Comparison of ENCODE assay signal across 1 cellular context in genomic region chr1:89719502-89720306, GRCh38.
TF ChIP-seq lines count a peak whose summit lies in the region.

No MANE protein-coding gene starts in this region.

TF ChIP-seq in HEK293, 187 proteins besides CTCF, POLR2A, EP300 and RAD21 (continued from another document):
- TF ChIP-seq ZNF26 (tag by site-specific recombination; IDR thresholded peaks at IDR 0.05) (no peak), ZBTB21 (tag by site-specific recombination; IDR thresholded peaks at IDR 0.05) (peak; percentile 44; the same call in 1 of the 2 replicates), ZNF169 (tag by site-specific recombination; IDR thresholded peaks at IDR 0.05) (no peak), ZNF211 (tag by site-specific recombination; IDR thresholded peaks at IDR 0.05; ENCODE audit: low read depth) (no peak), ZNF19 (tag by site-specific recombination; IDR thresholded peaks at IDR 0.05; ENCODE audit: low read depth) (no peak), EGR2 (tag by site-specific recombination; IDR thresholded peaks at IDR 0.05; ENCODE audit: low read depth) (no peak), ZSCAN18 (tag by site-specific recombination; IDR thresholded peaks at IDR 0.05) (no peak), ZNF175 (tag by site-specific recombination; IDR thresholded peaks at IDR 0.05) (no peak), ZNF132 (tag by site-specific recombination; IDR thresholded peaks at IDR 0.05; ENCODE audit: borderline replicate concordance) (no peak), ZNF626 (tag by site-specific recombination; IDR thresholded peaks at IDR 0.05) (no peak), ZNF785 (tag by site-specific recombination; IDR thresholded peaks at IDR 0.05) (no peak), SALL2 (tag by site-specific recombination; IDR thresholded peaks at IDR 0.05; ENCODE audit: borderline replicate concordance) (no peak), HOXA7 (CRISPR knock-in tag; IDR thresholded peaks at IDR 0.05; ENCODE audit: borderline replicate concordance) (no peak), HOXD13 (CRISPR knock-in tag; IDR thresholded peaks at IDR 0.05; ENCODE audit: borderline replicate concordance) (no peak), ZNF792 (tag by site-specific recombination; IDR thresholded peaks at IDR 0.05) (no peak), ZNF529 (tag by site-specific recombination; IDR thresholded peaks at IDR 0.05; ENCODE audit: insufficient replicate concordance) (no peak), ZNF510 (tag by site-specific recombination; IDR thresholded peaks at IDR 0.05; ENCODE audit: insufficient replicate concordance) (no peak), PRDM6 (tag by site-specific recombination; IDR thresholded peaks at IDR 0.05) (peak; percentile 99), ZNF549 (tag by site-specific recombination; IDR thresholded peaks at IDR 0.05) (0 out of 2 replicates have a peak, but pooled peaks have one; percentile 37), ZNF24 (tag by site-specific recombination; IDR thresholded peaks at IDR 0.05) (peak; percentile 99), ZFP3 (tag by site-specific recombination; IDR thresholded peaks at IDR 0.05; ENCODE audit: low read depth) (no peak), TRIM28 (IDR thresholded peaks at IDR 0.05; ENCODE audit: borderline replicate concordance, low read length) (peak; percentile 93), ZNF416 (tag by site-specific recombination; IDR thresholded peaks at IDR 0.05) (no peak), KLF10 (tag by site-specific recombination; IDR thresholded peaks at IDR 0.05) (peak; percentile 88; the same call in 1 of the 2 replicates), ZNF146 (tag by site-specific recombination; IDR thresholded peaks at IDR 0.05) (peak; percentile 48; the same call in 1 of the 2 replicates), ZBTB26 (tag by site-specific recombination; optimal IDR thresholded peaks at IDR 0.05) (no peak), KLF8 (tag by site-specific recombination; IDR thresholded peaks at IDR 0.05) (peak; percentile 92), ZSCAN30 (tag by site-specific recombination; IDR thresholded peaks at IDR 0.05) (peak; percentile 96), ZXDB (tag by site-specific recombination; IDR thresholded peaks at IDR 0.05) (peak; percentile 99), ZNF645 (tag by site-specific recombination; IDR thresholded peaks at IDR 0.05) (no peak), ZNF366 (tag by site-specific recombination; conservative IDR thresholded peaks at IDR 0.05) (peak; percentile 90), GLIS1 (tag by site-specific recombination; IDR thresholded peaks at IDR 0.05) (peak; percentile 97), ZNF837 (tag by site-specific recombination; IDR thresholded peaks at IDR 0.05) (no peak), ZNF266 (tag by site-specific recombination; IDR thresholded peaks at IDR 0.05; ENCODE audit: low read depth) (no peak), ZNF391 (tag by site-specific recombination; IDR thresholded peaks at IDR 0.05; ENCODE audit: borderline replicate concordance, low read depth) (peak; percentile 97), ZNF776 (tag by site-specific recombination; IDR thresholded peaks at IDR 0.05; ENCODE audit: borderline replicate concordance) (no peak), ZNF114 (tag by site-specific recombination; IDR thresholded peaks at IDR 0.05) (no peak), GFI1B (tag by site-specific recombination; IDR thresholded peaks at IDR 0.05) (peak; percentile 95)
- TF ChIP-seq, protein P1, sequence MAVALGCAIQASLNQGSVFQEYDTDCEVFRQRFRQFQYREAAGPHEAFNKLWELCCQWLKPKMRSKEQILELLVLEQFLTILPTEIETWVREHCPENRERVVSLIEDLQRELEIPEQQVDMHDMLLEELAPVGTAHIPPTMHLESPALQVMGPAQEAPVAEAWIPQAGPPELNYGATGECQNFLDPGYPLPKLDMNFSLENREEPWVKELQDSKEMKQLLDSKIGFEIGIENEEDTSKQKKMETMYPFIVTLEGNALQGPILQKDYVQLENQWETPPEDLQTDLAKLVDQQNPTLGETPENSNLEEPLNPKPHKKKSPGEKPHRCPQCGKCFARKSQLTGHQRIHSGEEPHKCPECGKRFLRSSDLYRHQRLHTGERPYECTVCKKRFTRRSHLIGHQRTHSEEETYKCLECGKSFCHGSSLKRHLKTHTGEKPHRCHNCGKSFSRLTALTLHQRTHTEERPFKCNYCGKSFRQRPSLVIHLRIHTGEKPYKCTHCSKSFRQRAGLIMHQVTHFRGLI (tag by site-specific recombination; IDR thresholded peaks at IDR 0.05): no peak; the same call in 1 of the 2 replicates
- TF ChIP-seq, protein P2, sequence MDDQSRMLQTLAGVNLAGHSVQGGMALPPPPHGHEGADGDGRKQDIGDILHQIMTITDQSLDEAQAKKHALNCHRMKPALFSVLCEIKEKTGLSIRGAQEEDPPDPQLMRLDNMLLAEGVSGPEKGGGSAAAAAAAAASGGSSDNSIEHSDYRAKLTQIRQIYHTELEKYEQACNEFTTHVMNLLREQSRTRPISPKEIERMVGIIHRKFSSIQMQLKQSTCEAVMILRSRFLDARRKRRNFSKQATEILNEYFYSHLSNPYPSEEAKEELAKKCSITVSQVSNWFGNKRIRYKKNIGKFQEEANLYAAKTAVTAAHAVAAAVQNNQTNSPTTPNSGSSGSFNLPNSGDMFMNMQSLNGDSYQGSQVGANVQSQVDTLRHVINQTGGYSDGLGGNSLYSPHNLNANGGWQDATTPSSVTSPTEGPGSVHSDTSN (CRISPR knock-in tag; IDR thresholded peaks at IDR 0.05): no peak
- TF ChIP-seq, protein P3, sequence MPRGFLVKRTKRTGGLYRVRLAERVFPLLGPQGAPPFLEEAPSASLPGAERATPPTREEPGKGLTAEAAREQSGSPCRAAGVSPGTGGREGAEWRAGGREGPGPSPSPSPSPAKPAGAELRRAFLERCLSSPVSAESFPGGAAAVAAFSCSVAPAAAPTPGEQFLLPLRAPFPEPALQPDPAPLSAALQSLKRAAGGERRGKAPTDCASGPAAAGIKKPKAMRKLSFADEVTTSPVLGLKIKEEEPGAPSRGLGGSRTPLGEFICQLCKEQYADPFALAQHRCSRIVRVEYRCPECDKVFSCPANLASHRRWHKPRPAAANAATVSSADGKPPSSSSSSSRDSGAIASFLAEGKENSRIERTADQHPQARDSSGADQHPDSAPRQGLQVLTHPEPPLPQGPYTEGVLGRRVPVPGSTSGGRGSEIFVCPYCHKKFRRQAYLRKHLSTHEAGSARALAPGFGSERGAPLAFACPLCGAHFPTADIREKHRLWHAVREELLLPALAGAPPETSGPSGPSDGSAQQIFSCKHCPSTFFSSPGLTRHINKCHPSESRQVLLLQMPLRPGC (tag by site-specific recombination; IDR thresholded peaks at IDR 0.05): peak; percentile 98
- TF ChIP-seq, protein P4, sequence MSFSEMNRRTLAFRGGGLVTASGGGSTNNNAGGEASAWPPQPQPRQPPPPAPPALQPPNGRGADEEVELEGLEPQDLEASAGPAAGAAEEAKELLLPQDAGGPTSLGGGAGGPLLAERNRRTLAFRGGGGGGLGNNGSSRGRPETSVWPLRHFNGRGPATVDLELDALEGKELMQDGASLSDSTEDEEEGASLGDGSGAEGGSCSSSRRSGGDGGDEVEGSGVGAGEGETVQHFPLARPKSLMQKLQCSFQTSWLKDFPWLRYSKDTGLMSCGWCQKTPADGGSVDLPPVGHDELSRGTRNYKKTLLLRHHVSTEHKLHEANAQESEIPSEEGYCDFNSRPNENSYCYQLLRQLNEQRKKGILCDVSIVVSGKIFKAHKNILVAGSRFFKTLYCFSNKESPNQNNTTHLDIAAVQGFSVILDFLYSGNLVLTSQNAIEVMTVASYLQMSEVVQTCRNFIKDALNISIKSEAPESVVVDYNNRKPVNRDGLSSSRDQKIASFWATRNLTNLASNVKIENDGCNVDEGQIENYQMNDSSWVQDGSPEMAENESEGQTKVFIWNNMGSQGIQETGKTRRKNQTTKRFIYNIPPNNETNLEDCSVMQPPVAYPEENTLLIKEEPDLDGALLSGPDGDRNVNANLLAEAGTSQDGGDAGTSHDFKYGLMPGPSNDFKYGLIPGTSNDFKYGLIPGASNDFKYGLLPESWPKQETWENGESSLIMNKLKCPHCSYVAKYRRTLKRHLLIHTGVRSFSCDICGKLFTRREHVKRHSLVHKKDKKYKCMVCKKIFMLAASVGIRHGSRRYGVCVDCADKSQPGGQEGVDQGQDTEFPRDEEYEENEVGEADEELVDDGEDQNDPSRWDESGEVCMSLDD (tag by site-specific recombination; IDR thresholded peaks at IDR 0.05): no peak
- TF ChIP-seq, protein P5, sequence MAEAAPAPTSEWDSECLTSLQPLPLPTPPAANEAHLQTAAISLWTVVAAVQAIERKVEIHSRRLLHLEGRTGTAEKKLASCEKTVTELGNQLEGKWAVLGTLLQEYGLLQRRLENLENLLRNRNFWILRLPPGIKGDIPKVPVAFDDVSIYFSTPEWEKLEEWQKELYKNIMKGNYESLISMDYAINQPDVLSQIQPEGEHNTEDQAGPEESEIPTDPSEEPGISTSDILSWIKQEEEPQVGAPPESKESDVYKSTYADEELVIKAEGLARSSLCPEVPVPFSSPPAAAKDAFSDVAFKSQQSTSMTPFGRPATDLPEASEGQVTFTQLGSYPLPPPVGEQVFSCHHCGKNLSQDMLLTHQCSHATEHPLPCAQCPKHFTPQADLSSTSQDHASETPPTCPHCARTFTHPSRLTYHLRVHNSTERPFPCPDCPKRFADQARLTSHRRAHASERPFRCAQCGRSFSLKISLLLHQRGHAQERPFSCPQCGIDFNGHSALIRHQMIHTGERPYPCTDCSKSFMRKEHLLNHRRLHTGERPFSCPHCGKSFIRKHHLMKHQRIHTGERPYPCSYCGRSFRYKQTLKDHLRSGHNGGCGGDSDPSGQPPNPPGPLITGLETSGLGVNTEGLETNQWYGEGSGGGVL (tag by site-specific recombination; IDR thresholded peaks at IDR 0.05): peak; percentile 39
- TF ChIP-seq, protein P6, sequence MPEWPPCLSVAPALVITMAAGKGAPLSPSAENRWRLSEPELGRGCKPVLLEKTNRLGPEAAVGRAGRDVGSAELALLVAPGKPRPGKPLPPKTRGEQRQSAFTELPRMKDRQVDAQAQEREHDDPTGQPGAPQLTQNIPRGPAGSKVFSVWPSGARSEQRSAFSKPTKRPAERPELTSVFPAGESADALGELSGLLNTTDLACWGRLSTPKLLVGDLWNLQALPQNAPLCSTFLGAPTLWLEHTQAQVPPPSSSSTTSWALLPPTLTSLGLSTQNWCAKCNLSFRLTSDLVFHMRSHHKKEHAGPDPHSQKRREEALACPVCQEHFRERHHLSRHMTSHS (tag by site-specific recombination; IDR thresholded peaks at IDR 0.05): peak; percentile 70; the same call in 1 of the 2 replicates
TF ChIP-seq in HEK293: peak in this region for 83.
